Comparison of ENCODE assay signal across 14 cellular contexts in the genomic region with DNA sequence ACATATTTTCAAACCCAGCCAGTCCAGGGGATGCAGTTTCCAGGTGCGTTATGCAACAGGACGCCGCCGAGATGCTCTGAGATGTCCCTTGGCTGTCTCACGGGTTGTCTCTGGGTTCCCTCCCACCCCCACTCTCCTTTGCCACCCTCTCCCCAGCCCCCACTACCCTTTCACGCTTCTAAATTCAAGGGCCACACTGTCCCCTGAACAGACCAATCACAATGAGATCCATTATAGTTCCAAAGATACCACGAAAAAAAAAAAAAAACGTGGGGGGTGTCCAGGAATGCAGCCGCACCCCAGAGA.
"Had no signal": no experiment of that assay in that cellular context is flagged by ENCODE, and none has a peak within 500 bp of the region (broad histone marks: within the 10 kb centered on the region; RNA-seq: fewer than 3 reads in every experiment).

No MANE protein-coding gene starts in this region.

- H3K9me3 ChIP-seq: mucosa of descending colon, ovary had no signal

- H3K4me3 ChIP-seq: mucosa of descending colon, ovary, smooth muscle cell had no signal

- H3K36me3 ChIP-seq: ovary, WERI-Rb-1 had no signal

- H3K4me3 Mint-ChIP-seq: activated T-cell treated with anti-CD3 and anti-CD28 coated beads, Interleukin-2, amount 50 U/mL, for 24 hours; nephron progenitor cell; stimulated activated effector memory CD8-positive, alpha-beta T cell treated with anti-CD3 and anti-CD28 coated beads, Interleukin-12 subunit alpha, Interleukin-12 subunit beta, amount 100 ng/mL, for 72 hours; T-cell had no signal

- H3K4me1 ChIP-seq: foreskin keratinocyte had no signal

- H3K36me3 Mint-ChIP-seq: stimulated activated effector memory CD8-positive, alpha-beta T cell treated with anti-CD3 and anti-CD28 coated beads, Interleukin-12 subunit alpha, Interleukin-12 subunit beta, amount 100 ng/mL, for 72 hours; T-cell had no signal

- H3K27ac ChIP-seq: foreskin keratinocyte, ovary, WERI-Rb-1 had no signal

- H3K9me3 Mint-ChIP-seq: activated T-cell treated with anti-CD3 and anti-CD28 coated beads, Interleukin-2, amount 50 U/mL, for 24 hours; nephron progenitor cell; stimulated activated effector memory CD8-positive, alpha-beta T cell treated with anti-CD3 and anti-CD28 coated beads, Interleukin-12 subunit alpha, Interleukin-12 subunit beta, amount 100 ng/mL, for 72 hours; T-cell had no signal

- DNase-seq: activated CD4-positive, alpha-beta T cell treated with anti-CD3 and anti-CD28 coated beads for 48 hours; activated effector memory CD4-positive, alpha-beta T cell treated with anti-CD3 and anti-CD28 coated beads, Interleukin-2, amount 50 U/mL, for 16 hours; activated T-cell treated with anti-CD3 and anti-CD28 coated beads, Interleukin-2, amount 50 U/mL, for 24 hours; effector CD4-positive, alpha-beta T cell; foreskin keratinocyte; head of caudate nucleus; nephron progenitor cell; T-cell; trophoblast cell; WERI-Rb-1 had no signal

- H3K27me3 ChIP-seq: ovary had no signal

- H3K27ac Mint-ChIP-seq: activated T-cell treated with anti-CD3 and anti-CD28 coated beads, Interleukin-2, amount 50 U/mL, for 24 hours; nephron progenitor cell; stimulated activated effector memory CD8-positive, alpha-beta T cell treated with anti-CD3 and anti-CD28 coated beads, Interleukin-12 subunit alpha, Interleukin-12 subunit beta, amount 100 ng/mL, for 72 hours; T-cell had no signal

- ATAC-seq: foreskin keratinocyte; stimulated activated effector memory CD8-positive, alpha-beta T cell treated with anti-CD3 and anti-CD28 coated beads, Interleukin-12 subunit alpha, Interleukin-12 subunit beta, amount 100 ng/mL, for 72 hours; T-cell had no signal
